Comparison of ENCODE assay signal across 16 cellular contexts in genomic region chr7:98086231-98086855, GRCh38. TPM values are rescaled to one million over a fixed set of nuclear protein-coding genes. Genes with fewer than 3 reads are reported as not detected.
DNase-seq lines count a peak whose midpoint lies in the region; ATAC-seq and TF ChIP-seq lines count a peak whose summit lies in the region.
"Had no signal": no experiment of that assay in that cellular context is flagged by ENCODE, and none has a peak within 500 bp of the region (broad histone marks: within the 10 kb centered on the region; RNA-seq: fewer than 3 reads in every experiment).

No MANE protein-coding gene starts in this region.

- DNase-seq in DMS53 treated with DMSO at 0.1 percent for 48 hours (lab: John Stamatoyannopoulos, UW; ENCODE audit: unreplicated experiment) (peak; percentile 11), NCI-H2029 treated with DMSO at 0.1 percent for 48 hours (lab: John Stamatoyannopoulos, UW) (peak; percentile 36), cerebellum (ENCODE audit: low spot score) (peak; percentile 81), NCI-H1436 treated with DMSO at 0.1 percent for 48 hours (lab: John Stamatoyannopoulos, UW) (no peak), WERI-Rb-1 (no peak)
- DNase-seq: activated naive CD4-positive, alpha-beta T cell; BE2C; brain microvascular endothelial cell; NCI-H1105 treated with DMSO at 0.1 percent for 48 hours; NCI-H526 treated with DMSO at 0.1 percent for 48 hours; stimulated activated CD4-positive, alpha-beta T cell treated with anti-CD3 and anti-CD28 coated beads, Interleukin-2, amount 100 ng/mL, for 24 hours had no signal

- no peak overlapping the region for H3K4me3 ChIP-seq in muscle layer of duodenum (ENCODE audit: low read depth in 1 of 2, low read length in 2 of 2)
- H3K4me3 ChIP-seq in WERI-Rb-1 (ENCODE audit: low read depth, low read length) = no peak overlapping the region
- H3K4me3 ChIP-seq: GM12878, SJSA1 had no signal

- ATAC-seq in HG03095 (IDR thresholded peaks at IDR 0.05; ENCODE audit: unreplicated experiment) (no peak), GM21360 (IDR thresholded peaks at IDR 0.05; ENCODE audit: unreplicated experiment) (no peak)
- ATAC-seq: GM12878 had no signal

- H3K27ac ChIP-seq in muscle layer of duodenum (ENCODE audit: low read length) = peak overlapping the region; percentile 65
- H3K27ac ChIP-seq in WERI-Rb-1 = no peak overlapping the region
- H3K27ac ChIP-seq: brain microvascular endothelial cell, SJSA1 had no signal

- H3K36me3 ChIP-seq in muscle layer of duodenum (ENCODE audit: control insufficient read depth in 1 of 2, insufficient read depth in 2 of 2, low read length in 2 of 2) (no peaks in the 10 kb centered on the region), WERI-Rb-1 (no peaks in the 10 kb centered on the region)
- H3K36me3 ChIP-seq: BE2C, brain microvascular endothelial cell, SJSA1 had no signal

- TF ChIP-seq CTCF in WERI-Rb-1 (IDR thresholded peaks at IDR 0.05; ENCODE audit: low read depth, low read length) = no peak

- no peaks in the 10 kb centered on the region for H3K4me1 ChIP-seq in muscle layer of duodenum (ENCODE audit: control insufficient read depth in 1 of 2, insufficient read depth in 2 of 2, low read length in 2 of 2)
- H3K4me1 ChIP-seq: BE2C, SJSA1 had no signal

- no peaks in the 10 kb centered on the region for H3K27me3 ChIP-seq in muscle layer of duodenum (ENCODE audit: low read depth, low read length)
- H3K27me3 ChIP-seq in WERI-Rb-1 (ENCODE audit: insufficient read depth, low read depth, severe bottlenecking) = no peaks in the 10 kb centered on the region
- H3K27me3 ChIP-seq: BE2C, brain microvascular endothelial cell had no signal

- H3K9me3 ChIP-seq in muscle layer of duodenum (ENCODE audit: control insufficient read depth in 1 of 2, low read length in 2 of 2) (no peaks in the 10 kb centered on the region), WERI-Rb-1 (ENCODE audit: severe bottlenecking) (no peaks in the 10 kb centered on the region)
- H3K9me3 ChIP-seq: BE2C, SJSA1 had no signal

RNA-seq across cellular contexts. Expression of gene LMTK2, which starts 20.3 kb away (rescaled TPM):
- 29.9 TPM for total RNA-seq in cerebellum

Comparison
In these comparisons a context has a peak if more than half of its experiments do, and no peak if none do; other contexts are left out.
1. DNase-seq: peak in DMS53 treated with DMSO at 0.1 percent for 48 hours (single experiment), NCI-H2029 treated with DMSO at 0.1 percent for 48 hours (single experiment) and cerebellum (single experiment); none in NCI-H1436 treated with DMSO at 0.1 percent for 48 hours (single experiment) and WERI-Rb-1 (single experiment).